1 cellular context compared by ENCODE assay signal in genomic region chr22:32775957-32776356, GRCh38.
TF ChIP-seq lines count a peak whose summit lies in the region.

No MANE protein-coding gene starts in this region.

TF ChIP-seq in HepG2, 621 proteins besides CTCF, POLR2A, EP300 and RAD21 (continued from another document and continues in another):
- TF ChIP-seq MTERF4 (CRISPR knock-in tag; IDR thresholded peaks at IDR 0.05) (no peak), ARNT (IDR thresholded peaks at IDR 0.05) (no peak), TOE1 (CRISPR knock-in tag; IDR thresholded peaks at IDR 0.05) (no peak), KDM3A (CRISPR knock-in tag; IDR thresholded peaks at IDR 0.05; ENCODE audit: low read depth) (no peak), ZNF510 (CRISPR knock-in tag; IDR thresholded peaks at IDR 0.05; ENCODE audit: low read depth) (no peak), ZNF232 (CRISPR knock-in tag; IDR thresholded peaks at IDR 0.05; ENCODE audit: borderline replicate concordance) (no peak), RARG (CRISPR knock-in tag; IDR thresholded peaks at IDR 0.05; ENCODE audit: low read depth) (no peak), CBX1 (IDR thresholded peaks at IDR 0.05; ENCODE audit: low read depth) (no peak), ZBTB40 (IDR thresholded peaks at IDR 0.05) (no peak), ZBTB40 (CRISPR knock-in tag; IDR thresholded peaks at IDR 0.05) (no peak), ZNF547 (CRISPR knock-in tag; IDR thresholded peaks at IDR 0.05) (no peak), STAG1 (CRISPR knock-in tag; IDR thresholded peaks at IDR 0.05) (peak; percentile 86), ZEB1 (IDR thresholded peaks at IDR 0.05; ENCODE audit: insufficient replicate concordance, low read depth) (no peak), ZNF282 (IDR thresholded peaks at IDR 0.05; ENCODE audit: partially characterized antibody) (no peak), ZMAT3 (CRISPR knock-in tag; conservative IDR thresholded peaks at IDR 0.05) (no peak), ZFP82 (CRISPR knock-in tag; IDR thresholded peaks at IDR 0.05; ENCODE audit: borderline replicate concordance) (no peak), GABPB1 (CRISPR knock-in tag; IDR thresholded peaks at IDR 0.05) (no peak), HNRNPK (IDR thresholded peaks at IDR 0.05; ENCODE audit: low read depth, low read length, poor library complexity, severe bottlenecking) (no peak), ZNF224 (CRISPR knock-in tag; IDR thresholded peaks at IDR 0.05) (no peak), HHEX (CRISPR knock-in tag; IDR thresholded peaks at IDR 0.05) (no peak), ZIK1 (CRISPR knock-in tag; IDR thresholded peaks at IDR 0.05; ENCODE audit: borderline replicate concordance, low read depth) (no peak), TCF7 (IDR thresholded peaks at IDR 0.05; ENCODE audit: low read depth) (no peak), ZMYM4 (CRISPR knock-in tag; IDR thresholded peaks at IDR 0.05) (peak; percentile 34; the same call in 1 of the 2 replicates), ARNTL (CRISPR knock-in tag; IDR thresholded peaks at IDR 0.05) (no peak), ZNF629 (CRISPR knock-in tag; conservative IDR thresholded peaks at IDR 0.05) (no peak), NFYC (CRISPR knock-in tag; IDR thresholded peaks at IDR 0.05) (no peak), ZFP37 (CRISPR knock-in tag; IDR thresholded peaks at IDR 0.05; ENCODE audit: borderline replicate concordance) (no peak), CREBL2 (CRISPR knock-in tag; IDR thresholded peaks at IDR 0.05; ENCODE audit: borderline replicate concordance) (no peak), ZNF362 (CRISPR knock-in tag; IDR thresholded peaks at IDR 0.05; ENCODE audit: borderline replicate concordance) (peak; percentile 94), ZFP1 (CRISPR knock-in tag; IDR thresholded peaks at IDR 0.05) (no peak), ZBED4 (CRISPR knock-in tag; IDR thresholded peaks at IDR 0.05; ENCODE audit: borderline replicate concordance) (peak; percentile 31; the same call in 1 of the 2 replicates), ERF (CRISPR knock-in tag; IDR thresholded peaks at IDR 0.05) (peak; percentile 36; the same call in 1 of the 2 replicates)
- TF ChIP-seq, protein P1, sequence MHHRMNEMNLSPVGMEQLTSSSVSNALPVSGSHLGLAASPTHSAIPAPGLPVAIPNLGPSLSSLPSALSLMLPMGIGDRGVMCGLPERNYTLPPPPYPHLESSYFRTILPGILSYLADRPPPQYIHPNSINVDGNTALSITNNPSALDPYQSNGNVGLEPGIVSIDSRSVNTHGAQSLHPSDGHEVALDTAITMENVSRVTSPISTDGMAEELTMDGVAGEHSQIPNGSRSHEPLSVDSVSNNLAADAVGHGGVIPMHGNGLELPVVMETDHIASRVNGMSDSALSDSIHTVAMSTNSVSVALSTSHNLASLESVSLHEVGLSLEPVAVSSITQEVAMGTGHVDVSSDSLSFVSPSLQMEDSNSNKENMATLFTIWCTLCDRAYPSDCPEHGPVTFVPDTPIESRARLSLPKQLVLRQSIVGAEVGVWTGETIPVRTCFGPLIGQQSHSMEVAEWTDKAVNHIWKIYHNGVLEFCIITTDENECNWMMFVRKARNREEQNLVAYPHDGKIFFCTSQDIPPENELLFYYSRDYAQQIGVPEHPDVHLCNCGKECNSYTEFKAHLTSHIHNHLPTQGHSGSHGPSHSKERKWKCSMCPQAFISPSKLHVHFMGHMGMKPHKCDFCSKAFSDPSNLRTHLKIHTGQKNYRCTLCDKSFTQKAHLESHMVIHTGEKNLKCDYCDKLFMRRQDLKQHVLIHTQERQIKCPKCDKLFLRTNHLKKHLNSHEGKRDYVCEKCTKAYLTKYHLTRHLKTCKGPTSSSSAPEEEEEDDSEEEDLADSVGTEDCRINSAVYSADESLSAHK (CRISPR knock-in tag; IDR thresholded peaks at IDR 0.05; ENCODE audit: borderline replicate concordance) = no peak
- TF ChIP-seq, protein P2, sequence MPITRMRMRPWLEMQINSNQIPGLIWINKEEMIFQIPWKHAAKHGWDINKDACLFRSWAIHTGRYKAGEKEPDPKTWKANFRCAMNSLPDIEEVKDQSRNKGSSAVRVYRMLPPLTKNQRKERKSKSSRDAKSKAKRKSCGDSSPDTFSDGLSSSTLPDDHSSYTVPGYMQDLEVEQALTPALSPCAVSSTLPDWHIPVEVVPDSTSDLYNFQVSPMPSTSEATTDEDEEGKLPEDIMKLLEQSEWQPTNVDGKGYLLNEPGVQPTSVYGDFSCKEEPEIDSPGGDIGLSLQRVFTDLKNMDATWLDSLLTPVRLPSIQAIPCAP (CRISPR knock-in tag; IDR thresholded peaks at IDR 0.05; ENCODE audit: low read depth) = no peak
- TF ChIP-seq, protein P3, sequence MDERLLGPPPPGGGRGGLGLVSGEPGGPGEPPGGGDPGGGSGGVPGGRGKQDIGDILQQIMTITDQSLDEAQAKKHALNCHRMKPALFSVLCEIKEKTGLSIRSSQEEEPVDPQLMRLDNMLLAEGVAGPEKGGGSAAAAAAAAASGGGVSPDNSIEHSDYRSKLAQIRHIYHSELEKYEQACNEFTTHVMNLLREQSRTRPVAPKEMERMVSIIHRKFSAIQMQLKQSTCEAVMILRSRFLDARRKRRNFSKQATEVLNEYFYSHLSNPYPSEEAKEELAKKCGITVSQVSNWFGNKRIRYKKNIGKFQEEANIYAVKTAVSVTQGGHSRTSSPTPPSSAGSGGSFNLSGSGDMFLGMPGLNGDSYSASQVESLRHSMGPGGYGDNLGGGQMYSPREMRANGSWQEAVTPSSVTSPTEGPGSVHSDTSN (CRISPR knock-in tag; IDR thresholded peaks at IDR 0.05) = no peak
- TF ChIP-seq, protein P4, sequence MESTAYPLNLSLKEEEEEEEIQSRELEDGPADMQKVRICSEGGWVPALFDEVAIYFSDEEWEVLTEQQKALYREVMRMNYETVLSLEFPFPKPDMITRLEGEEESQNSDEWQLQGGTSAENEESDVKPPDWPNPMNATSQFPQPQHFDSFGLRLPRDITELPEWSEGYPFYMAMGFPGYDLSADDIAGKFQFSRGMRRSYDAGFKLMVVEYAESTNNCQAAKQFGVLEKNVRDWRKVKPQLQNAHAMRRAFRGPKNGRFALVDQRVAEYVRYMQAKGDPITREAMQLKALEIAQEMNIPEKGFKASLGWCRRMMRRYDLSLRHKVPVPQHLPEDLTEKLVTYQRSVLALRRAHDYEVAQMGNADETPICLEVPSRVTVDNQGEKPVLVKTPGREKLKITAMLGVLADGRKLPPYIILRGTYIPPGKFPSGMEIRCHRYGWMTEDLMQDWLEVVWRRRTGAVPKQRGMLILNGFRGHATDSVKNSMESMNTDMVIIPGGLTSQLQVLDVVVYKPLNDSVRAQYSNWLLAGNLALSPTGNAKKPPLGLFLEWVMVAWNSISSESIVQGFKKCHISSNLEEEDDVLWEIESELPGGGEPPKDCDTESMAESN (CRISPR knock-in tag; conservative IDR thresholded peaks at IDR 0.05) = no peak
- TF ChIP-seq, protein P5, sequence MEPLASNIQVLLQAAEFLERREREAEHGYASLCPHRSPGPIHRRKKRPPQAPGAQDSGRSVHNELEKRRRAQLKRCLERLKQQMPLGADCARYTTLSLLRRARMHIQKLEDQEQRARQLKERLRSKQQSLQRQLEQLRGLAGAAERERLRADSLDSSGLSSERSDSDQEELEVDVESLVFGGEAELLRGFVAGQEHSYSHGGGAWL (CRISPR knock-in tag; IDR thresholded peaks at IDR 0.05) = 0 out of 2 replicates have a peak, but pooled peaks have one; percentile 22
- TF ChIP-seq, protein P6, sequence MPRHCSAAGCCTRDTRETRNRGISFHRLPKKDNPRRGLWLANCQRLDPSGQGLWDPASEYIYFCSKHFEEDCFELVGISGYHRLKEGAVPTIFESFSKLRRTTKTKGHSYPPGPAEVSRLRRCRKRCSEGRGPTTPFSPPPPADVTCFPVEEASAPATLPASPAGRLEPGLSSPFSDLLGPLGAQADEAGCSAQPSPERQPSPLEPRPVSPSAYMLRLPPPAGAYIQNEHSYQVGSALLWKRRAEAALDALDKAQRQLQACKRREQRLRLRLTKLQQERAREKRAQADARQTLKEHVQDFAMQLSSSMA (CRISPR knock-in tag; IDR thresholded peaks at IDR 0.05) = no peak
